In the genomic region with DNA sequence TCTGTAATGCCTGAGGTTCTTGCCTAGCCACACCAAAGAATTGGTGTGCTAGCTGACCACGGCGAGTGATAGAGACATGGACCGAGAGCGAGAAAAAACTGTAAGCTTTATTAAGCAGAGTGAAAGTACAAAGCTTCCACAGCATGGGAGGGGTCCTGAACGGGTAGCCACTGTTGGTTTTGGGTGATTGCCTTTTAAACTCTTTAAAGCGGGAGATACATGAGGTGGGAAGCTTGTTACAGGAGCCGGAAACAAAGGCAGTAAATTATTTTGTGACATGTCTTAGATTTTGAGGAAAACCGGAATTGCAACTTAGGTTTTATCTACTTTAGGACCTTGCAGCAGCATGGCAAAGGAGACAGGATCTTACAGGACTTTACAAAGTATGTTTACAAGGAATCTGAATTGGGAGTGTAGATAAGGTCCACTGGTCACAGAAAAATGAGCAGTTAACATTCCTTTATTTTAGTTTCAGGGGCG, we compare ENCODE assay signal across 10 cellular contexts.
DNase-seq lines count a peak whose midpoint lies in the region; FAIRE-seq and TF ChIP-seq lines count a peak whose summit lies in the region.
"Had no signal": no experiment of that assay in that cellular context is flagged by ENCODE, and none has a peak within 500 bp of the region (broad histone marks: within the 10 kb centered on the region; RNA-seq: fewer than 3 reads in every experiment).

No MANE protein-coding gene starts in this region.

- WGBS in H9 (ENCODE audit: extremely low coverage, insufficient read length, low lambda C conversion rate): no CpG with 5 or more reads among the region's 9 CpGs
- 15% methylated on average over 9 of the region's 9 CpGs for WGBS in suprapubic skin

- H3K4me1 ChIP-seq in H9 (ENCODE audit: insufficient read depth, low read length) (peaks cover 11% of the 10 kb centered on the region; the same call in 1 of the 2 replicates), suprapubic skin (peaks cover 9% of the 10 kb centered on the region)

- H3K27ac ChIP-seq in H9 (ENCODE audit: insufficient read length, low read depth, low read length): no peak overlapping the region
- peak overlapping the region; percentile 80 for H3K27ac ChIP-seq in VCaP
- no peak overlapping the region for H3K27ac ChIP-seq in suprapubic skin

- H2BK5ac ChIP-seq in H9 (ENCODE audit: insufficient read length, low read length): no peak overlapping the region

- peaks cover 0 to 6% (median 3%) of the 10 kb centered on the region in 3 experiments; a peak in 3 of 7 replicates for H3K36me3 Mint-ChIP-seq in H9 (ENCODE audit: insufficient read depth in 1 of 3, low read depth in 3 of 3)
- H3K36me3 Mint-ChIP-seq: IgD-negative memory B cell had no signal

- peaks cover 34 to 35% of the 10 kb centered on the region in 2 experiments for H3K4me1 Mint-ChIP-seq in H9

- no peak overlapping the region for H3K18ac ChIP-seq in H9 (ENCODE audit: insufficient read length, low read depth, low read length)

- H3K56ac ChIP-seq in H9 (ENCODE audit: insufficient read length, low read depth, low read length): no peak overlapping the region

- peaks cover 2 to 6% of the 10 kb centered on the region in 2 experiments; a peak in 3 of 5 replicates for H3K9me3 Mint-ChIP-seq in H9

- H3T11ph ChIP-seq in H9 (ENCODE audit: low read length): no peak overlapping the region

- no peak overlapping the region for H3K4me2 ChIP-seq in H9 (ENCODE audit: insufficient read depth, insufficient read length, low read length)

- no peak for TF ChIP-seq CTCF in H9 (conservative IDR thresholded peaks at IDR 0.05)
- no peak for TF ChIP-seq CTCF in VCaP (conservative IDR thresholded peaks at IDR 0.05)
- no peak for TF ChIP-seq CTCF in suprapubic skin (IDR thresholded peaks at IDR 0.05)

- no peaks in the 10 kb centered on the region for H3K79me2 ChIP-seq in H9 (ENCODE audit: insufficient read depth, low read length)

- no peaks in the 10 kb centered on the region for H3K27me3 Mint-ChIP-seq in H9 (ENCODE audit: low read depth)

- H3K27me3 ChIP-seq in H9 (ENCODE audit: insufficient read depth, low read length) (no peaks in the 10 kb centered on the region), suprapubic skin (no peaks in the 10 kb centered on the region)

- no peak for FAIRE-seq in frontal cortex (lab: Jason Lieb, UNC)

- no peak overlapping the region for H3K9ac ChIP-seq in H9 (ENCODE audit: extremely low read depth, insufficient read length, low read length)

- H4K91ac ChIP-seq in H9 (ENCODE audit: insufficient read length, low read depth, low read length): no peak overlapping the region

- no peaks in the 10 kb centered on the region for H3K79me1 ChIP-seq in H9 (ENCODE audit: insufficient read depth, low read depth, low read length, poor library complexity, severe bottlenecking)

- H4K8ac ChIP-seq in H9 (replicated peaks; ENCODE audit: insufficient read length, low read depth, low read length): no peak overlapping the region

- DNase-seq in H9 (no peak), kidney tubule cell (ENCODE audit: low spot score) (peak; percentile 37), suprapubic skin (ENCODE audit: low spot score in 2 of 2) (no peak), NCI-H2171 treated with DMSO at 0.1 percent for 48 hours (lab: John Stamatoyannopoulos, UW) (no peak), frontal cortex (ENCODE audit: low spot score in 2 of 2) (no peak)
- no peak for DNase-seq in activated T-cell treated with anti-CD3 and anti-CD28 coated beads, Interleukin-2, amount 50 U/mL, for 48 hours
- DNase-seq: amniotic stem cell, NCI-H774 had no signal

- no peak overlapping the region for H2AK5ac ChIP-seq in H9 (ENCODE audit: insufficient read length, low read length)

- H3K4me3 Mint-ChIP-seq in H9: no peak overlapping the region
- H3K4me3 Mint-ChIP-seq: IgD-negative memory B cell had no signal

- H4K20me1 ChIP-seq in H9 (ENCODE audit: control insufficient read depth, insufficient read depth, insufficient read length): peaks cover 4% of the 10 kb centered on the region

- no peaks in the 10 kb centered on the region for H3K23me2 ChIP-seq in H9 (ENCODE audit: insufficient read length, low read depth, low read length, poor library complexity, severe bottlenecking)

- no peak overlapping the region for H2BK12ac ChIP-seq in H9 (ENCODE audit: insufficient read length, low read depth, low read length)

- no peaks in the 10 kb centered on the region for H3K9me3 ChIP-seq in H9 (ENCODE audit: control insufficient read depth, low read depth, low read length)
- H3K9me3 ChIP-seq in suprapubic skin: no peaks in the 10 kb centered on the region

- no peak overlapping the region for H4K5ac ChIP-seq in H9 (ENCODE audit: insufficient read length, low read depth, low read length)

- H3K4me3 ChIP-seq in suprapubic skin: peak overlapping the region; percentile 33

- TF ChIP-seq EP300 in suprapubic skin (IDR thresholded peaks at IDR 0.05): no peak

- H2AFZ ChIP-seq in H9 (ENCODE audit: low read length): no peak overlapping the region

- peak overlapping the region in 2 of 3 experiments; percentile 70 to 77; a peak in 3 of 7 replicates for H3K27ac Mint-ChIP-seq in H9
- H3K27ac Mint-ChIP-seq: IgD-negative memory B cell had no signal

- no peaks in the 10 kb centered on the region for H3K36me3 ChIP-seq in suprapubic skin

- no peak overlapping the region for H3K14ac ChIP-seq in H9 (ENCODE audit: insufficient read depth, low read length)

- no peak for TF ChIP-seq POLR2A in suprapubic skin (IDR thresholded peaks at IDR 0.05)

- H3K23ac ChIP-seq in H9 (ENCODE audit: insufficient read length, low read depth, low read length): no peak overlapping the region

- H2BK120ac ChIP-seq in H9 (ENCODE audit: low read depth, low read length, poor library complexity, severe bottlenecking): no peak overlapping the region

- H3K4ac ChIP-seq in H9 (ENCODE audit: low read depth, low read length): no peak overlapping the region

- H2BK15ac ChIP-seq in H9 (ENCODE audit: low read depth, low read length): no peak overlapping the region

- no peak overlapping the region for H2BK20ac ChIP-seq in H9 (ENCODE audit: low read depth, low read length, poor library complexity, severe bottlenecking)
